8 cellular contexts compared by ENCODE assay signal in the genomic region with DNA sequence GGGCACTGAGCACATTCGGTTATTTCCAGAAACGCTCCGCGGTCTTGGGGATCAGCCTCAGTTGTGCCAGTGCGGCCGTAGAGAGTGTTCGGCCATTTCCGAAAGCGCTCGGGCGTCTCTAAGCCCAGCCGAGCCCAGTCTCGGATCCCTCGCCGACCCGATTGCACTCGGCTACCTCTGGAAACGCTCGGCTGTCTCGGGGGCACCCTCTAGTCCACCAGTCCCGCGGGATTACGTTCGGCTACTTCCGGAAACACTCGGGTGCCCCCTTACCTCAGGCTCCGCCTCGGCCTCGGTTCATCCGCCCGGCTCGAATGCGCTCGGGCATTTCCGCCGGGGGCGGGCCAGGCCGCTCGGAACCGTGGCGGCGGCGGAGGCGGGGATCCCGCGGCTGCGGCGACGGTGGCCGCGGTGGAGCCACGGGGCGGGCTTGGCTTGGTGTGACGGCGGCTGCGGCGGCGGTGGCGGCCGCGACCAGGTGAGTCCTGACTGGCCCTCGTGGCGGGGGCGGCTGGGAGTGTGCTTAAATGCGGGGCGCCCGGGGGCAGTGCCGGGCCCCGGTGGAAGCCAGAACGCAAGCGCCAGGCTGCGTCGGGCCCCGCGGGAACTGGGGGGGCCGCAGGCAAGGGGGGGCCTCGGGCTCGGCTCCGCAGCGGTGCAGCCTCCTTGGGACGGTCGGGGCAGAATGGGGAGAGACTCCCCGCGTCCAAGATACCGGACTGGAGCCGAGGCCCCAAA. TPM values are rescaled to one million over a fixed set of nuclear protein-coding genes. Genes with fewer than 3 reads are reported as not detected.
DNase-seq lines count a peak whose midpoint lies in the region; ATAC-seq and TF ChIP-seq lines count a peak whose summit lies in the region.

A gene (plus strand): TSS at position 347 of the 738 bp plus-strand sequence. CDS start 2,717 bp downstream, outside the sequence.

- H3K4me3 ChIP-seq in DND-41 (ENCODE audit: low read depth in 1 of 2, low read length in 2 of 2) = peak within 1 kb of the TSS; percentile 88 to 94
- H3K4me3 ChIP-seq in esophagus muscularis mucosa = peak within 1 kb of the TSS; percentile 79 to 97 (median 86)
- H3K4me3 ChIP-seq in muscle layer of colon (ENCODE audit: low read depth in 1 of 2, low read length in 2 of 2) = peak within 1 kb of the TSS; percentile 74 to 96

- H4K20me1 ChIP-seq in DND-41 (ENCODE audit: insufficient read depth, low read length) = peaks cover 32% of the 10 kb centered on the region

- TF ChIP-seq POLR2A in esophagus muscularis mucosa (IDR thresholded peaks at IDR 0.05; ENCODE audit: low read depth) = peak; percentile 13

- peak within 1 kb of the TSS; percentile 70 for H3K4me2 ChIP-seq in DND-41 (ENCODE audit: insufficient read depth, low read length)

- peak; percentile 92 for ATAC-seq in DND-41 (ENCODE audit: insufficient read depth, low read depth)

- peaks cover 22% of the 10 kb centered on the region for H3K79me2 ChIP-seq in DND-41 (ENCODE audit: insufficient read depth, low read length)

- H3K27ac ChIP-seq in DND-41 (ENCODE audit: low read length) (peak within 1 kb of the TSS; percentile 92), esophagus muscularis mucosa (replicated peaks in 1 of 4) (peak within 1 kb of the TSS; percentile 89 to 97 (median 94)), muscle layer of colon (ENCODE audit: low read depth, low read length) (peak within 1 kb of the TSS; percentile 96)

- TF ChIP-seq CTCF in DND-41 (IDR thresholded peaks at IDR 0.05; ENCODE audit: borderline replicate concordance, extremely low read depth, low read length, poor library complexity, severe bottlenecking) (no peak), esophagus muscularis mucosa (IDR thresholded peaks at IDR 0.05) (peak in 1 of 3 experiments; percentile 2)

- no peak for TF ChIP-seq EP300 in esophagus muscularis mucosa (IDR thresholded peaks at IDR 0.05)

- H3K9ac ChIP-seq in DND-41 (ENCODE audit: low read depth, low read length) (peak within 1 kb of the TSS; percentile 97), muscle layer of colon (ENCODE audit: low read length) (peak within 1 kb of the TSS; percentile 93)

- peaks cover 24% of the 10 kb centered on the region for H3K36me3 ChIP-seq in DND-41 (ENCODE audit: insufficient read depth, low read length)
- H3K36me3 ChIP-seq in esophagus muscularis mucosa = peaks cover 7 to 21% (median 10%) of the 10 kb centered on the region in 4 donors
- H3K36me3 ChIP-seq in muscle layer of colon (ENCODE audit: insufficient read depth, low read length) = peaks cover 5% of the 10 kb centered on the region

- H3K9me3 ChIP-seq in DND-41 (ENCODE audit: insufficient read depth, low read length, severe bottlenecking) = no peaks in the 10 kb centered on the region
- H3K9me3 ChIP-seq in esophagus muscularis mucosa = no peaks in the 10 kb centered on the region
- no peaks in the 10 kb centered on the region for H3K9me3 ChIP-seq in muscle layer of colon (ENCODE audit: low read length)

- peaks cover 35% of the 10 kb centered on the region for H3K4me1 ChIP-seq in DND-41 (ENCODE audit: insufficient read depth, low read length)
- H3K4me1 ChIP-seq in esophagus muscularis mucosa = peaks cover 41 to 58% (median 55%) of the 10 kb centered on the region in 4 donors
- H3K4me1 ChIP-seq in muscle layer of colon (ENCODE audit: insufficient read depth, low read length) = peaks cover 34% of the 10 kb centered on the region

- no peaks in the 10 kb centered on the region for H3K27me3 ChIP-seq in DND-41 (ENCODE audit: insufficient read depth, low read length, poor library complexity)
- no peaks in the 10 kb centered on the region for H3K27me3 ChIP-seq in esophagus muscularis mucosa
- no peaks in the 10 kb centered on the region for H3K27me3 ChIP-seq in muscle layer of colon (ENCODE audit: control insufficient read depth in 1 of 2, insufficient read depth in 2 of 2, low read length in 2 of 2)

- 2% methylated on average over 40 of the region's 86 CpGs for WGBS in esophagus muscularis mucosa

- DNase-seq in DND-41 (peak; percentile 100), GOT3 (lab: John Stamatoyannopoulos, UW) (peak; percentile 95), LHCN-M2 (ENCODE audit: low read depth) (peak; percentile 97), RPMI7951 (ENCODE audit: low read depth) (peak; percentile 97), activated T-helper 1 cell treated with Interleukin-2 at 50 U/mL for 16 hours (ENCODE audit: low read depth) (peak; percentile 98), esophagus muscularis mucosa (ENCODE audit: extremely low spot score) (peak; percentile 99)
- DNase-seq in stimulated activated CD8-positive, alpha-beta memory T cell treated with anti-CD3 and anti-CD28 coated beads, Interleukin-7, amount 100 ng/mL, for 1 hour (ENCODE audit: low read depth in 2 of 2) = peak; percentile 99

- peak within 1 kb of the TSS; percentile 93 for H2AFZ ChIP-seq in DND-41 (ENCODE audit: low read depth, low read length)

- intact Hi-C loops in esophagus muscularis mucosa (cut with DNase I) = loop anchor here (5.0 to 10.0 kb wide), 2 partner anchors 41 to 148 kb away; a partner anchor contains a TSS

RNA-seq across cellular contexts. Expression of the gene that starts here (rescaled TPM):
- total RNA-seq in LHCN-M2 (2014; rRNA removed) (21.2 and 40.6 TPM in 2 replicates), esophagus muscularis mucosa (10 to 100 TPM in 3 of 4 donors, 1 to 10 TPM in 1; 4.2 to 32.2 (median 19.4) TPM)
- polyA plus RNA-seq in LHCN-M2 (2012) = 49.3 TPM
- total RNA-seq in RPMI7951 (2014; rRNA removed; shearing (Covaris generic)) = 11.3 and 11.7 TPM in 2 replicates

Comparison
In these comparisons a context has a peak if more than half of its experiments do, and no peak if none do; other contexts are left out.
1. Peak in every context shown above with its lines: DNase-seq, ATAC-seq, H3K4me3 ChIP-seq and H3K27ac ChIP-seq.